ENCODE assay signal across 17 cellular contexts in genomic region chr19:10752913-10753285, GRCh38. TPM values are rescaled to one million over a fixed set of nuclear protein-coding genes. Genes with fewer than 3 reads are reported as not detected.
DNase-seq lines count a peak whose midpoint lies in the region; ATAC-seq and TF ChIP-seq lines count a peak whose summit lies in the region.
"Had no signal": no experiment of that assay in that cellular context is flagged by ENCODE, and none has a peak within 500 bp of the region (broad histone marks: within the 10 kb centered on the region; RNA-seq: fewer than 3 reads in every experiment).

No MANE protein-coding gene starts in this region.

- no peak for TF ChIP-seq POLR2A in tibial nerve (IDR thresholded peaks at IDR 0.05)

- TF ChIP-seq EP300 in tibial nerve (IDR thresholded peaks at IDR 0.05) = no peak

- POLR2A ChIA-PET in activated CD4-positive, alpha-beta T cell treated with anti-CD3 and anti-CD28 coated beads, Interleukin-2, amount 10 ng/mL, durations not matched to agents 7 days and 5 days (lab: Charles Lee) = no interaction called here

- no peaks in the 10 kb centered on the region for H3K9me3 Mint-ChIP-seq in activated T-helper 17 cell treated with anti-CD3 and anti-CD28 coated beads, Interleukin-2, amount 50 U/mL, for 72 hours
- H3K9me3 Mint-ChIP-seq in memory B cell = no peaks in the 10 kb centered on the region
- H3K9me3 Mint-ChIP-seq in activated CD4-positive, alpha-beta T cell treated with anti-CD3 and anti-CD28 coated beads, Interleukin-2, amount 10 ng/mL, durations not matched to agents 7 days and 5 days = no peaks in the 10 kb centered on the region
- H3K9me3 Mint-ChIP-seq: nephron had no signal

- no peaks in the 10 kb centered on the region for H3K36me3 Mint-ChIP-seq in activated T-helper 17 cell treated with anti-CD3 and anti-CD28 coated beads, Interleukin-2, amount 50 U/mL, for 72 hours (ENCODE audit: low read depth)
- peaks cover 4% of the 10 kb centered on the region for H3K36me3 Mint-ChIP-seq in memory B cell
- peaks cover 21% of the 10 kb centered on the region for H3K36me3 Mint-ChIP-seq in activated CD4-positive, alpha-beta T cell treated with anti-CD3 and anti-CD28 coated beads, Interleukin-2, amount 10 ng/mL, durations not matched to agents 7 days and 5 days (ENCODE audit: low read depth)

- H3K36me3 ChIP-seq in heart right ventricle = peaks cover 0 to 4% (median 0%) of the 10 kb centered on the region in 9 donors
- no peaks in the 10 kb centered on the region for H3K36me3 ChIP-seq in tibial nerve
- peaks cover 3% of the 10 kb centered on the region; the same call in 1 of the 2 replicates for H3K36me3 ChIP-seq in MG63

- H3K27ac Mint-ChIP-seq in activated T-helper 17 cell treated with anti-CD3 and anti-CD28 coated beads, Interleukin-2, amount 50 U/mL, for 72 hours = peak overlapping the region; percentile 79
- peak overlapping the region; percentile 81 for H3K27ac Mint-ChIP-seq in memory B cell
- no peak overlapping the region for H3K27ac Mint-ChIP-seq in activated CD4-positive, alpha-beta T cell treated with anti-CD3 and anti-CD28 coated beads, Interleukin-2, amount 10 ng/mL, durations not matched to agents 7 days and 5 days

- intact Hi-C loops in heart right ventricle (cut with DNase I) = loop anchor here in 2 of 10 donors (5.0 kb wide), 1 partner anchor 36 kb away; the partner anchor contains the start of gene DNM2 (in 2 of the 2)
- intact Hi-C loops in left ventricle myocardium superior (cut with micrococcal nuclease) = no loop called here

- CTCF ChIA-PET in activated CD4-positive, alpha-beta T cell treated with anti-CD3 and anti-CD28 coated beads, Interleukin-2, amount 10 ng/mL, durations not matched to agents 7 days and 5 days (lab: Charles Lee) = interaction anchor here (0.5 to 1.3 kb wide), 3 partner anchors 12 to 184 kb away, joined by 3 to 5 read pairs (median 3); no protein-coding TSS in a partner anchor

- WGBS in heart right ventricle, 2 donors = 93 to 94% methylated on average over 4 of the region's 4 CpGs
- 90 to 95% methylated on average over 4 of the region's 4 CpGs for WGBS in tibial nerve, 2 donors

- H3K27me3 ChIP-seq in heart right ventricle = no peaks in the 10 kb centered on the region
- no peaks in the 10 kb centered on the region for H3K27me3 ChIP-seq in tibial nerve
- H3K27me3 ChIP-seq in MG63 = no peaks in the 10 kb centered on the region

- no peak for ATAC-seq in heart right ventricle
- no peak for ATAC-seq in left ventricle myocardium superior
- no peak for ATAC-seq in activated T-helper 17 cell treated with anti-CD3 and anti-CD28 coated beads, Interleukin-2, amount 50 U/mL, for 72 hours (replicated peaks)
- no peak for ATAC-seq in memory B cell (ENCODE audit: low read depth)

- H3K4me1 Mint-ChIP-seq in activated T-helper 17 cell treated with anti-CD3 and anti-CD28 coated beads, Interleukin-2, amount 50 U/mL, for 72 hours = peaks cover 43% of the 10 kb centered on the region
- peaks cover 58% of the 10 kb centered on the region for H3K4me1 Mint-ChIP-seq in memory B cell
- peaks cover 93% of the 10 kb centered on the region for H3K4me1 Mint-ChIP-seq in activated CD4-positive, alpha-beta T cell treated with anti-CD3 and anti-CD28 coated beads, Interleukin-2, amount 10 ng/mL, durations not matched to agents 7 days and 5 days
- H3K4me1 Mint-ChIP-seq: nephron had no signal

- no peaks in the 10 kb centered on the region for H3K27me3 Mint-ChIP-seq in activated T-helper 17 cell treated with anti-CD3 and anti-CD28 coated beads, Interleukin-2, amount 50 U/mL, for 72 hours
- no peaks in the 10 kb centered on the region for H3K27me3 Mint-ChIP-seq in memory B cell
- no peaks in the 10 kb centered on the region for H3K27me3 Mint-ChIP-seq in activated CD4-positive, alpha-beta T cell treated with anti-CD3 and anti-CD28 coated beads, Interleukin-2, amount 10 ng/mL, durations not matched to agents 7 days and 5 days

- H3K4me3 Mint-ChIP-seq in activated T-helper 17 cell treated with anti-CD3 and anti-CD28 coated beads, Interleukin-2, amount 50 U/mL, for 72 hours = no peak overlapping the region
- no peak overlapping the region for H3K4me3 Mint-ChIP-seq in memory B cell
- H3K4me3 Mint-ChIP-seq in activated CD4-positive, alpha-beta T cell treated with anti-CD3 and anti-CD28 coated beads, Interleukin-2, amount 10 ng/mL, durations not matched to agents 7 days and 5 days = no peak overlapping the region
- H3K4me3 Mint-ChIP-seq: nephron had no signal

- H3K4me3 ChIP-seq in heart right ventricle (no peak overlapping the region), tibial nerve (no peak overlapping the region), MG63 (no peak overlapping the region), foreskin fibroblast (ENCODE audit: low read depth in 1 of 2, low read length in 2 of 2) (no peak overlapping the region)

- H3K9me3 ChIP-seq in heart right ventricle (no peaks in the 10 kb centered on the region), tibial nerve (no peaks in the 10 kb centered on the region), MG63 (no peaks in the 10 kb centered on the region)

- TF ChIP-seq CTCF in heart right ventricle (IDR thresholded peaks at IDR 0.05) (no peak), tibial nerve (IDR thresholded peaks at IDR 0.05) (no peak), foreskin fibroblast (IDR thresholded peaks at IDR 0.05; ENCODE audit: low read depth, low read length) (no peak)

- H3K4me1 ChIP-seq in heart right ventricle = peaks cover 36 to 97% (median 78%) of the 10 kb centered on the region in 9 donors
- H3K4me1 ChIP-seq in tibial nerve = peaks cover 0 to 51% (median 18%) of the 10 kb centered on the region in 4 donors

- H3K27ac ChIP-seq in heart right ventricle (peak overlapping the region; percentile 81 to 95 (median 86)), tibial nerve (peak overlapping the region in 3 of 4 donors; percentile 73 to 77 (median 74))

- DNase-seq in heart right ventricle (no peak), left ventricle myocardium superior (no peak), memory B cell (ENCODE audit: low spot score in 2 of 2) (no peak), tibial nerve (ENCODE audit: low spot score in 2 of 2) (no peak), MG63 (no peak), foreskin fibroblast (no peak)
- no peak for DNase-seq in activated CD4-positive, alpha-beta T cell treated with anti-CD3 and anti-CD28 coated beads, Interleukin-2, amount 10 ng/mL, durations not matched to agents 7 days and 5 days
- DNase-seq: activated CD4-positive, CD25-positive, alpha-beta regulatory T cell; activated CD8-positive, alpha-beta memory T cell treated with anti-CD3 and anti-CD28 coated beads, Interleukin-2, amount 50 U/mL, for 48 hours; cortex of kidney; kidney glomerular epithelial cell; MM.1S; NCI-H2081; NCI-H69; trophoblast cell had no signal

RNA-seq across cellular contexts. Expression of gene DNM2, which starts 35.0 kb away (rescaled TPM):
- 100 to 1,000 TPM; 118 to 206 (median 135) TPM for total RNA-seq in heart right ventricle
- 100 to 1,000 TPM in 1 of 2 donors, 10 to 100 TPM in 1; 78.9 to 110 TPM for polyA plus RNA-seq in heart right ventricle
- 201 TPM for total RNA-seq in left ventricle myocardium superior
- 100 to 1,000 TPM; 185 to 209 TPM for total RNA-seq in activated T-helper 17 cell treated with anti-CD3 and anti-CD28 coated beads, Interleukin-2, amount 50 U/mL, for 72 hours
- 100 to 1,000 TPM in 3 of 4 donors, 10 to 100 TPM in 1; 99.4 to 220 (median 140) TPM for total RNA-seq in tibial nerve
- total RNA-seq in MG63 (2014; rRNA removed; shearing (Covaris generic); ENCODE audit: low replicate concordance) = 104 and 116 TPM in 2 replicates
- total RNA-seq in activated CD4-positive, alpha-beta T cell treated with anti-CD3 and anti-CD28 coated beads, Interleukin-2, amount 10 ng/mL, durations not matched to agents 7 days and 5 days = 100 to 1,000 TPM; 268 to 270 TPM

RNA-seq across cellular contexts. Expression of gene QTRT1, which starts 51.7 kb away (rescaled TPM):
- total RNA-seq in heart right ventricle = 10 to 100 TPM; 24.3 to 33.1 (median 26.5) TPM
- 10 to 100 TPM; 43.6 to 92.3 TPM for polyA plus RNA-seq in heart right ventricle
- total RNA-seq in left ventricle myocardium superior = 29.1 TPM
- 10 to 100 TPM; 36.9 to 61.3 TPM for total RNA-seq in activated T-helper 17 cell treated with anti-CD3 and anti-CD28 coated beads, Interleukin-2, amount 50 U/mL, for 72 hours
- 100 to 1,000 TPM in 1 of 4 donors, 10 to 100 TPM in 3; 43.7 to 134 (median 65.3) TPM for total RNA-seq in tibial nerve
- total RNA-seq in MG63 (2014; rRNA removed; shearing (Covaris generic); ENCODE audit: low replicate concordance) = 95.3 and 97.4 TPM in 2 replicates
- total RNA-seq in activated CD4-positive, alpha-beta T cell treated with anti-CD3 and anti-CD28 coated beads, Interleukin-2, amount 10 ng/mL, durations not matched to agents 7 days and 5 days = 10 to 100 TPM; 39.9 to 43.8 TPM
